In the genomic region with DNA sequence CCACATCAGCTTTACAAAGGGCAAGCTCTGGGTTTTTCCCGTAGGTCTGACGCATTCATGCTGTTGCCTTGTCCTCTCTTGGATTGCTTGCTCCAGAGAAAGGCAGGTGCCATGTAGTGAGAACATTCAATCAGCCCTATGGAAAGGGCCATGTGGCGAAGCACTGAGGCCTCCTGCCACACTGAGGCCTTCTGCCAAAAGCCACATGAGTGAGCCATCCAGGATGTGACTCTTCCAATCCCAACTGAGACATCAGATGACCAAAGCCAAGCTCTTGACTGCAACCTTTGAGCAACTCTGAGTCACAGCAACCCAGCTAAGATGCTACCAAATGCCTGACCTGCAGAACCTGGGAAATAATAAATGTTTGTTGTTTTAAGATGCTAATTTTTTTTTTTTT, we compare ENCODE assay signal across 24 cellular contexts. TPM values are rescaled to one million over a fixed set of nuclear protein-coding genes. Genes with fewer than 3 reads are reported as not detected.
DNase-seq lines count a peak whose midpoint lies in the region; TF ChIP-seq lines count a peak whose summit lies in the region.
"Had no signal": no experiment of that assay in that cellular context is flagged by ENCODE, and none has a peak within 500 bp of the region (broad histone marks: within the 10 kb centered on the region; RNA-seq: fewer than 3 reads in every experiment).

No MANE protein-coding gene starts in this region.

- DNase-seq in DMS53 (lab: John Stamatoyannopoulos, UW) (peak; percentile 27), DMS53 treated with DMSO at 0.1 percent for 48 hours (lab: John Stamatoyannopoulos, UW; ENCODE audit: unreplicated experiment) (no peak), HT1080 (ENCODE audit: low read depth) (peak; percentile 99), astrocyte of the hippocampus (ENCODE audit: low read depth, low spot score) (peak; percentile 15), tibial nerve (ENCODE audit: low spot score in 2 of 2) (no peak), SHP77 treated with DMSO at 0.1 percent for 48 hours (lab: John Stamatoyannopoulos, UW) (no peak)
- no peak for DNase-seq in stimulated activated CD4-positive, alpha-beta T cell treated with anti-CD3 and anti-CD28 coated beads, Interleukin-15, amount 100 ng/mL, for 24 hours
- DNase-seq: activated CD4-positive, alpha-beta T cell treated with anti-CD3 and anti-CD28 coated beads, Interleukin-2, amount 10 ng/mL, durations not matched to agents 7 days and 5 days; activated naive CD4-positive, alpha-beta T cell treated with anti-CD3 and anti-CD28 coated beads for 36 hours; CD4-positive, alpha-beta T cell; DMS79; erythroblast; head of caudate nucleus; immature natural killer cell; naive thymus-derived CD4-positive, alpha-beta T cell; NCI-H2081 treated with DMSO at 0.1 percent for 48 hours; NCI-H526; pancreas; thyroid gland had no signal

- H3K9me2 ChIP-seq in neural cell (ENCODE audit: insufficient read depth, low read length), result no peaks in the 10 kb centered on the region

- H3K9ac ChIP-seq in neural cell (ENCODE audit: low read length), result no peak overlapping the region

- H3K36me3 ChIP-seq in neural cell (ENCODE audit: insufficient read depth, low read length) (no peaks in the 10 kb centered on the region), tibial nerve (no peaks in the 10 kb centered on the region)
- H3K36me3 ChIP-seq: pancreas, thyroid gland had no signal

- H3K4me1 ChIP-seq in tibial nerve, result no peaks in the 10 kb centered on the region
- H3K4me1 ChIP-seq: pancreas, thyroid gland had no signal

- H2AFZ ChIP-seq in neural cell (ENCODE audit: low read depth, low read length), result peak overlapping the region; percentile 3

- H3K9me3 ChIP-seq in neural cell (ENCODE audit: low read length) (no peaks in the 10 kb centered on the region), tibial nerve (no peaks in the 10 kb centered on the region)
- H3K9me3 ChIP-seq: pancreas, thyroid gland had no signal

- H3F3A ChIP-seq in neural cell (ENCODE audit: insufficient read depth, low read length, poor library complexity, severe bottlenecking), result peaks cover 4% of the 10 kb centered on the region

- no peak for TF ChIP-seq POLR2A in tibial nerve (IDR thresholded peaks at IDR 0.05)

- TF ChIP-seq RAD21 in neural cell (conservative IDR thresholded peaks at IDR 0.05), result no peak

- no peaks in the 10 kb centered on the region for H3K27me3 ChIP-seq in neural cell (ENCODE audit: insufficient read depth, low read depth, low read length)
- peaks cover 0 to 2% of the 10 kb centered on the region in 2 donors for H3K27me3 ChIP-seq in tibial nerve
- H3K27me3 ChIP-seq: pancreas, thyroid gland had no signal

- H3K27ac ChIP-seq in neural cell (ENCODE audit: low read length) (peak overlapping the region; percentile 90), tibial nerve (no peak overlapping the region)
- H3K27ac ChIP-seq: 22Rv1, pancreas, thyroid gland had no signal

- H4K20me1 ChIP-seq in neural cell (ENCODE audit: insufficient read depth), result no peaks in the 10 kb centered on the region

- peak overlapping the region; percentile 20 for H3K4me3 ChIP-seq in neural cell (ENCODE audit: low read length)
- no peak overlapping the region for H3K4me3 ChIP-seq in tibial nerve
- H3K4me3 ChIP-seq: lung, pancreas, thyroid gland had no signal

- H3K79me2 ChIP-seq in neural cell (replicated peaks; ENCODE audit: insufficient read depth, low read length), result no peaks in the 10 kb centered on the region

- WGBS in tibial nerve, 2 donors, result 80 to 89% methylated on average over 3 of the region's 3 CpGs

- H3K4me2 ChIP-seq in neural cell (ENCODE audit: low read length), result no peak overlapping the region

- TF ChIP-seq EP300 in neural cell (conservative IDR thresholded peaks at IDR 0.05; ENCODE audit: poor library complexity, severe bottlenecking), result no peak
- TF ChIP-seq EP300 in tibial nerve (IDR thresholded peaks at IDR 0.05), result no peak

- TF ChIP-seq CTCF in neural cell (IDR thresholded peaks at IDR 0.05; ENCODE audit: poor library complexity, severe bottlenecking) (no peak), tibial nerve (IDR thresholded peaks at IDR 0.05) (no peak)

TF ChIP-seq in neural cell, 6 proteins besides CTCF, POLR2A, EP300 and RAD21:
- TF ChIP-seq EZH2 (IDR thresholded peaks at IDR 0.05; ENCODE audit: borderline replicate concordance, insufficient read depth, low read length, poor library complexity, severe bottlenecking), result no peak
- TF ChIP-seq SMC3 (conservative IDR thresholded peaks at IDR 0.05; ENCODE audit: poor library complexity), result no peak

RNA-seq across cellular contexts. Expression of gene PANX3, which starts 9.0 kb away (rescaled TPM):
- not detected in 2 replicates for total RNA-seq in HT1080 (2014; rRNA removed; shearing (Covaris generic))
- polyA plus RNA-seq in HT1080 (2015; cell fraction: cytosol; rRNA removed), result not detected in 2 replicates
- not detected in 2 replicates for polyA plus RNA-seq in HT1080 (2015; cell fraction: nucleus; rRNA removed)
- not detected in 2 replicates for polyA plus RNA-seq in neural cell
- not detected in 2 replicates for polyA minus RNA-seq in neural cell
- total RNA-seq in tibial nerve, result not detected
- total RNA-seq: activated CD4-positive, alpha-beta T cell treated with anti-CD3 and anti-CD28 coated beads, Interleukin-2, amount 10 ng/mL, durations not matched to agents 7 days and 5 days; activated naive CD4-positive, alpha-beta T cell treated with anti-CD3 and anti-CD28 coated beads for 36 hours; CD4-positive, alpha-beta T cell; lung; naive thymus-derived CD4-positive, alpha-beta T cell; OCI-LY7; pancreas; skeletal muscle tissue; thyroid gland had no signal
- polyA plus RNA-seq: immature natural killer cell; lung; naive thymus-derived CD4-positive, alpha-beta T cell; pancreas had no signal

RNA-seq across cellular contexts. Expression of gene TBRG1, which starts 20.5 kb away (rescaled TPM):
- 42.9 and 52.7 TPM in 2 replicates for total RNA-seq in HT1080 (2014; rRNA removed; shearing (Covaris generic))
- polyA plus RNA-seq in HT1080 (2015; cell fraction: cytosol; rRNA removed), result 34.5 and 36.4 TPM in 2 replicates
- polyA plus RNA-seq in HT1080 (2015; cell fraction: nucleus; rRNA removed), result 54.0 and 65.7 TPM in 2 replicates
- polyA plus RNA-seq in neural cell, result 83.2 and 89.2 TPM in 2 replicates
- polyA minus RNA-seq in neural cell, result 61.4 and 70.6 TPM in 2 replicates
- total RNA-seq in tibial nerve, result 10 to 100 TPM; 32.7 to 45.4 (median 36.4) TPM

RNA-seq across cellular contexts. Expression of gene OR8A1, which starts 32.4 kb away (rescaled TPM):
- total RNA-seq in HT1080 (2014; rRNA removed; shearing (Covaris generic)), result not detected in 2 replicates
- not detected in 2 replicates for polyA plus RNA-seq in HT1080 (2015; cell fraction: cytosol; rRNA removed)
- polyA plus RNA-seq in HT1080 (2015; cell fraction: nucleus; rRNA removed), result not detected in 2 replicates
- not detected in 2 replicates for polyA plus RNA-seq in neural cell
- not detected in 2 replicates for polyA minus RNA-seq in neural cell
- not detected for total RNA-seq in tibial nerve
- total RNA-seq: activated CD4-positive, alpha-beta T cell treated with anti-CD3 and anti-CD28 coated beads, Interleukin-2, amount 10 ng/mL, durations not matched to agents 7 days and 5 days; activated naive CD4-positive, alpha-beta T cell treated with anti-CD3 and anti-CD28 coated beads for 36 hours; CD4-positive, alpha-beta T cell; lung; naive thymus-derived CD4-positive, alpha-beta T cell; OCI-LY7; pancreas; skeletal muscle tissue; thyroid gland had no signal
- polyA plus RNA-seq: immature natural killer cell; lung; naive thymus-derived CD4-positive, alpha-beta T cell had no signal

RNA-seq across cellular contexts. Expression of gene OR8B12, which starts 58.7 kb away (rescaled TPM):
- not detected in 2 replicates for total RNA-seq in HT1080 (2014; rRNA removed; shearing (Covaris generic))
- not detected in 2 replicates for polyA plus RNA-seq in HT1080 (2015; cell fraction: cytosol; rRNA removed)
- polyA plus RNA-seq in HT1080 (2015; cell fraction: nucleus; rRNA removed), result not detected in 2 replicates
- polyA plus RNA-seq in neural cell, result not detected in 2 replicates
- polyA minus RNA-seq in neural cell, result not detected in 2 replicates
- total RNA-seq in tibial nerve, result not detected
- total RNA-seq: activated CD4-positive, alpha-beta T cell treated with anti-CD3 and anti-CD28 coated beads, Interleukin-2, amount 10 ng/mL, durations not matched to agents 7 days and 5 days; activated naive CD4-positive, alpha-beta T cell treated with anti-CD3 and anti-CD28 coated beads for 36 hours; CD4-positive, alpha-beta T cell; lung; naive thymus-derived CD4-positive, alpha-beta T cell; OCI-LY7; pancreas; skeletal muscle tissue; thyroid gland had no signal
- polyA plus RNA-seq: immature natural killer cell; lung; naive thymus-derived CD4-positive, alpha-beta T cell; pancreas had no signal

Comparison
In these comparisons a context has a peak if more than half of its experiments do, and no peak if none do; other contexts are left out.
1. DNase-seq: peak in DMS53 (single experiment), HT1080 (single experiment) and astrocyte of the hippocampus (single experiment); none in DMS53 treated with DMSO at 0.1 percent for 48 hours (single experiment), tibial nerve (0 of 2), stimulated activated CD4-positive, alpha-beta T cell treated with anti-CD3 and anti-CD28 coated beads, Interleukin-15, amount 100 ng/mL, for 24 hours (single experiment) and SHP77 treated with DMSO at 0.1 percent for 48 hours (single experiment).